13 cellular contexts compared by ENCODE assay signal in genomic region chr10:44369851-44370250, GRCh38. TPM values are rescaled to one million over a fixed set of nuclear protein-coding genes. Genes with fewer than 3 reads are reported as not detected.
"Had no signal": no experiment of that assay in that cellular context is flagged by ENCODE, and none has a peak within 500 bp of the region (broad histone marks: within the 10 kb centered on the region; RNA-seq: fewer than 3 reads in every experiment).

No MANE protein-coding gene starts in this region.

- H3K27ac ChIP-seq: neutrophil, tibial artery, VCaP had no signal

- H3K4me1 ChIP-seq: tibial artery had no signal

- H3K9me3 ChIP-seq: neutrophil, tibial artery had no signal

- H3K27me3 ChIP-seq: neutrophil, tibial artery had no signal

- H3K4me3 ChIP-seq: lung, tibial artery had no signal

- DNase-seq: activated CD4-positive, alpha-beta T cell treated with anti-CD3 and anti-CD28 coated beads for 4 hours; activated CD8-positive, alpha-beta T cell treated with anti-CD3 and anti-CD28 coated beads for 36 hours; activated naive CD4-positive, alpha-beta T cell treated with Interleukin-2 at 50 U/mL for 16 hours; cortex of kidney; effector memory CD4-positive, alpha-beta T cell; glutamatergic neuron; T-helper 9 cell; tibial artery had no signal

- H3K36me3 ChIP-seq: neutrophil had no signal

RNA-seq across cellular contexts. Expression of gene CXCL12, which starts 15.0 kb away (rescaled TPM):
- total RNA-seq: activated CD8-positive, alpha-beta T cell treated with anti-CD3 and anti-CD28 coated beads for 36 hours; activated T-helper 1 cell treated with anti-CD3 and anti-CD28 coated beads, Interleukin-12 subunit alpha, Interleukin-12 subunit beta, Interleukin-2, Interleukin-4 antibody, amounts not matched to agents 30 ng/mL and 10 ng/mL and 1 ng/mL, durations not matched to agents 14 hours and 24 hours and 36 hours; naive thymus-derived CD8-positive, alpha-beta T cell had no signal
- polyA plus RNA-seq: naive thymus-derived CD8-positive, alpha-beta T cell had no signal
